9 cellular contexts compared by ENCODE assay signal in the genomic region with DNA sequence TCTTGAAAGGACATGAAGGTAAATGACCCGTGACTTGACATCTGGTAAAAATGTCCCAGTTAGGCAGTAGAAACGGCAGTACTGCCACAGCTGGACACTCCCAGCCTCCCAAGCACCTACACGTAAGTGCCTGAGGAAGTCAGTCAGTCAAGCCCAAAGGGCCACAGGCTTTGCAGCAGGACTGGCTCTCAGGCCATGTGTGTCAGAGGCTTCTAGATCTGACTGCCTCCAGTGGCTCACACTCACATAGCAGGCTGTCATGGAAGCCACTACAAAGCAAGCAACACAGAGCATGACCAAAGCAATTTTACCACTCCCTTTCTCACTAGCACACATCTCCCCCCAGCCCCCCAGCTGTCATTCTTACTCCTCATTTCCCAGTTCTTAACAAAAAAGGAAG. TPM values are rescaled to one million over a fixed set of nuclear protein-coding genes. Genes with fewer than 3 reads are reported as not detected.
A peak's percentile ranks its signal among the peaks of the same experiment; 100 is the strongest.
DNase-seq lines count a peak whose midpoint lies in the region; ATAC-seq and TF ChIP-seq lines count a peak whose summit lies in the region.
"Had no signal": no experiment of that assay in that cellular context is flagged by ENCODE, and none has a peak within 500 bp of the region (broad histone marks: within the 10 kb centered on the region; RNA-seq: fewer than 3 reads in every experiment).

No MANE protein-coding gene starts in this region.

- H3K4me2 ChIP-seq in OCI-LY7 (ENCODE audit: low read length) (no peak overlapping the region), hepatocyte (no peak overlapping the region)

- H3K79me2 ChIP-seq in OCI-LY7 (ENCODE audit: insufficient read depth, low read depth, low read length) = no peaks in the 10 kb centered on the region
- no peaks in the 10 kb centered on the region for H3K79me2 ChIP-seq in hepatocyte

- no peak overlapping the region for H3K4me3 ChIP-seq in OCI-LY7 (ENCODE audit: low read depth, low read length, poor library complexity, severe bottlenecking)
- H3K4me3 ChIP-seq in hepatocyte = no peak overlapping the region
- H3K4me3 ChIP-seq in aorta (ENCODE audit: low read length in 2 of 2) = no peak overlapping the region
- no peak overlapping the region for H3K4me3 ChIP-seq in effector memory CD4-positive, alpha-beta T cell (ENCODE audit: insufficient read depth, low read depth, low read length, poor library complexity, severe bottlenecking)

- CTCF ChIA-PET in OCI-LY7 (lab: Charles Lee; ENCODE audit: unreplicated experiment) = no interaction called here

- no peaks in the 10 kb centered on the region for H3K36me3 ChIP-seq in OCI-LY7 (ENCODE audit: insufficient read depth, low read length)
- no peaks in the 10 kb centered on the region for H3K36me3 ChIP-seq in hepatocyte (replicated peaks; ENCODE audit: insufficient read depth, low read depth)
- no peaks in the 10 kb centered on the region for H3K36me3 ChIP-seq in aorta (ENCODE audit: control insufficient read depth in 1 of 2, insufficient read depth in 2 of 2, low read length in 1 of 2)
- no peaks in the 10 kb centered on the region for H3K36me3 ChIP-seq in effector memory CD4-positive, alpha-beta T cell (ENCODE audit: control insufficient read depth, insufficient read depth, low read length)

- no peaks in the 10 kb centered on the region for H3K9me3 ChIP-seq in OCI-LY7 (ENCODE audit: low read length)
- no peaks in the 10 kb centered on the region for H3K9me3 ChIP-seq in hepatocyte (ENCODE audit: low read depth)
- no peaks in the 10 kb centered on the region for H3K9me3 ChIP-seq in aorta (ENCODE audit: control insufficient read depth, low read length)
- H3K9me3 ChIP-seq in effector memory CD4-positive, alpha-beta T cell (ENCODE audit: control insufficient read depth, low read length) = no peaks in the 10 kb centered on the region

- TF ChIP-seq CTCF in OCI-LY7 (conservative IDR thresholded peaks at IDR 0.05; ENCODE audit: low read length) (peak; percentile 70), hepatocyte (IDR thresholded peaks at IDR 0.05; ENCODE audit: poor library complexity) (no peak)

- 79% methylated on average over 3 of the region's 3 CpGs for WGBS in hepatocyte (ENCODE audit: low lambda C conversion rate, missing lambda C conversion rate)
- 84% methylated on average over 3 of the region's 3 CpGs for WGBS in aorta, 2 donors

- intact Hi-C loops in OCI-LY7 (cut with micrococcal nuclease; ENCODE audit: unreplicated experiment) (no loop called here), aorta (cut with DNase I) (no loop called here)

- no peaks in the 10 kb centered on the region for H4K20me1 ChIP-seq in OCI-LY7 (ENCODE audit: insufficient read depth, low read length)
- H4K20me1 ChIP-seq in hepatocyte (ENCODE audit: insufficient read depth, poor library complexity, severe bottlenecking) = no peaks in the 10 kb centered on the region

- H3K9me2 ChIP-seq in OCI-LY7 (ENCODE audit: insufficient read depth, low read length) = no peaks in the 10 kb centered on the region
- H3K9me2 ChIP-seq in hepatocyte (replicated peaks; ENCODE audit: insufficient read depth) = no peaks in the 10 kb centered on the region

- H3K27me3 ChIP-seq in hepatocyte (no peaks in the 10 kb centered on the region), aorta (ENCODE audit: control insufficient read depth in 1 of 2, insufficient read depth in 2 of 2, low read length in 1 of 2) (no peaks in the 10 kb centered on the region)
- no peaks in the 10 kb centered on the region for H3K27me3 ChIP-seq in effector memory CD4-positive, alpha-beta T cell (replicated peaks; ENCODE audit: control insufficient read depth, insufficient read depth, low read length, poor library complexity, severe bottlenecking)

- H2AFZ ChIP-seq in OCI-LY7 (ENCODE audit: low read length) = peak overlapping the region; percentile 63; the same call in 1 of the 2 replicates
- H2AFZ ChIP-seq in hepatocyte = no peak overlapping the region

- peak; percentile 67 for ATAC-seq in GM18907 (IDR thresholded peaks at IDR 0.05; ENCODE audit: unreplicated experiment)
- no peak for ATAC-seq in aorta (ENCODE audit: low FRiP score)

- POLR2A ChIA-PET in OCI-LY7 (lab: Charles Lee) = interaction anchor here (0.6 kb wide), 1 partner anchor 143 kb away, joined by 3 read pairs; no protein-coding TSS in a partner anchor

- H3K4me1 ChIP-seq in OCI-LY7 (ENCODE audit: insufficient read depth, low read length, poor library complexity, severe bottlenecking) (no peaks in the 10 kb centered on the region), hepatocyte (ENCODE audit: insufficient read depth) (no peaks in the 10 kb centered on the region), aorta (ENCODE audit: control insufficient read depth in 1 of 2, insufficient read depth in 2 of 2, low read length in 2 of 2) (no peaks in the 10 kb centered on the region)
- H3K4me1 ChIP-seq in effector memory CD4-positive, alpha-beta T cell (ENCODE audit: control insufficient read depth, insufficient read depth, low read length, poor library complexity, severe bottlenecking) = no peaks in the 10 kb centered on the region

- peak; percentile 25 for DNase-seq in AML-193 (lab: John Stamatoyannopoulos, UW)
- DNase-seq in OCI-LY7 (ENCODE audit: low spot score) = peak; percentile 66
- DNase-seq in hepatocyte (ENCODE audit: low spot score) = peak; percentile 37
- no peak for DNase-seq in aorta
- DNase-seq in stimulated activated naive CD4-positive, alpha-beta T cell (lab: John Stamatoyannopoulos, UW) = no peak
- DNase-seq in DMS79 (lab: John Stamatoyannopoulos, UW) = no peak
- no peak for DNase-seq in effector memory CD4-positive, alpha-beta T cell
- DNase-seq: activated CD4-positive, CD25-positive, alpha-beta regulatory T cell treated with anti-CD3 and anti-CD28 coated beads, Interleukin-2, amount 50 U/mL, for 72 hours had no signal

- H3K27ac ChIP-seq in OCI-LY7 (ENCODE audit: low read depth, low read length, poor library complexity, severe bottlenecking) = no peak overlapping the region
- H3K27ac ChIP-seq in hepatocyte = no peak overlapping the region
- no peak overlapping the region for H3K27ac ChIP-seq in aorta (ENCODE audit: low read depth in 1 of 2, low read length in 2 of 2)
- no peak overlapping the region for H3K27ac ChIP-seq in effector memory CD4-positive, alpha-beta T cell (ENCODE audit: insufficient read depth, low read length, poor library complexity, severe bottlenecking)

- no TSS peak for BruUV-seq in OCI-LY7 (replicated peaks; lab: Mats Ljungman, UMichigan)

RNA-seq across cellular contexts. Expression of a gene that starts 17.8 kb away (rescaled TPM):
- total RNA-seq in OCI-LY7 (2014; rRNA removed; shearing (Covaris generic)) = 5.6 and 8.2 TPM in 2 replicates
- total RNA-seq in OCI-LY7 (2022) (13.3 and 14.5 TPM in 2 replicates), hepatocyte (12.1 and 14.4 TPM in 2 replicates), aorta (1 to 10 TPM; 5.6 to 6.5 TPM)
- polyA plus RNA-seq in hepatocyte (5.1 and 8.2 TPM in 2 replicates), aorta (1 to 10 TPM in 1 of 2 donors, under 1 TPM in 1; 0.75 to 2.2 TPM)

Comparison
In these comparisons a context has a peak if more than half of its experiments do, and no peak if none do; other contexts are left out.
1. DNase-seq: peak in AML-193 (2 of 2), OCI-LY7 (single experiment) and hepatocyte (single experiment); none in aorta (0 of 2), stimulated activated naive CD4-positive, alpha-beta T cell (0 of 6), DMS79 (single experiment) and effector memory CD4-positive, alpha-beta T cell (0 of 3).